Comparison of ENCODE assay signal across 8 cellular contexts in genomic region chr5:11182441-11183080, GRCh38.
A peak's percentile ranks its signal among the peaks of the same experiment; 100 is the strongest.
DNase-seq lines count a peak whose midpoint lies in the region; ATAC-seq, FAIRE-seq and TF ChIP-seq lines count a peak whose summit lies in the region.

No MANE protein-coding gene starts in this region.

- H3K27me3 ChIP-seq in H1 (replicated peaks in 1 of 4; ENCODE audit: control insufficient read depth in 3 of 4, extremely low read depth in 1 of 4, insufficient read depth in 3 of 4, low read length in 3 of 4) = no peaks in the 10 kb centered on the region
- no peaks in the 10 kb centered on the region for H3K27me3 ChIP-seq in parathyroid adenoma (ENCODE audit: control insufficient read depth, insufficient read depth, low read length)

- no peak overlapping the region for H4K8ac ChIP-seq in H1 (ENCODE audit: extremely low read depth, insufficient read depth, low read length)

- H4K5ac ChIP-seq in H1 (ENCODE audit: insufficient read length, low read depth, low read length) = no peak overlapping the region

- H3K9me3 ChIP-seq in H1 (ENCODE audit: insufficient read depth in 2 of 2, low read depth in 1 of 2, low read length in 1 of 2) (no peaks in the 10 kb centered on the region), parathyroid adenoma (ENCODE audit: control insufficient read depth, low read length) (no peaks in the 10 kb centered on the region)

- no peak overlapping the region for H3K14ac ChIP-seq in H1 (ENCODE audit: insufficient read length)

- peak; percentile 59 for DNase-seq in EH (ENCODE audit: low read depth)
- DNase-seq in NCI-H748 (lab: John Stamatoyannopoulos, UW; ENCODE audit: unreplicated experiment) = peak; percentile 75
- no peak for DNase-seq in H1 (ENCODE audit: low read depth in 1 of 2, low spot score in 2 of 2)
- DNase-seq in activated CD4-positive, alpha-beta T cell treated with anti-CD3 and anti-CD28 coated beads for 48 hours = no peak
- no peak for DNase-seq in T-helper 9 cell
- DNase-seq in GM12891 (ENCODE audit: insufficient read length, low spot score) = no peak

- no peak overlapping the region; the same call in 1 of the 2 replicates for H2BK12ac ChIP-seq in H1 (ENCODE audit: low read depth, low read length)

- H2AK5ac ChIP-seq in H1 (ENCODE audit: low read depth, low read length) = no peak overlapping the region; the same call in 1 of the 2 replicates

- H2AFZ ChIP-seq in H1 (ENCODE audit: low read length) = no peak overlapping the region
- H2AFZ ChIP-seq in parathyroid adenoma = no peak overlapping the region

- H3K4ac ChIP-seq in H1 (replicated peaks; ENCODE audit: insufficient read length, low read depth, low read length) = no peak overlapping the region

- peak; percentile 72 to 76 for TF ChIP-seq RAD21 in H1 (IDR thresholded peaks at IDR 0.05 in 1 of 2, conservative IDR thresholded peaks at IDR 0.05 in 1 of 2; ENCODE audit: low read depth in 2 of 2, low read length in 2 of 2)

- H2BK5ac ChIP-seq in H1 (ENCODE audit: low read depth, low read length) = no peak overlapping the region

- H3K18ac ChIP-seq in H1 (ENCODE audit: extremely low read depth, low read length) = no peak overlapping the region

- no peak overlapping the region for H3K4me3 ChIP-seq in H1 (ENCODE audit: extremely low read depth in 1 of 4, insufficient read depth in 2 of 4, low read depth in 3 of 4, low read length in 4 of 4)
- no peak overlapping the region for H3K4me3 ChIP-seq in parathyroid adenoma (ENCODE audit: low read depth, low read length)

- TF ChIP-seq CTCF in H1 (IDR thresholded peaks at IDR 0.05; ENCODE audit: control extremely low read depth in 1 of 3, insufficient read depth in 1 of 3, low read depth in 1 of 3, low read length in 3 of 3) (peak in 2 of 3 experiments; percentile 63 to 72; a peak in 3 of 4 replicates), parathyroid adenoma (IDR thresholded peaks at IDR 0.05) (peak; percentile 37)

- TF ChIP-seq POLR2A in H1 (IDR thresholded peaks at IDR 0.05; ENCODE audit: control extremely low read depth in 1 of 2, low read depth in 2 of 2, low read length in 2 of 2) = no peak
- no peak for TF ChIP-seq POLR2A in GM12891 (IDR thresholded peaks at IDR 0.05; ENCODE audit: low read depth, low read length)

- H3K79me2 ChIP-seq in H1 (ENCODE audit: control insufficient read depth in 1 of 2, insufficient read depth in 2 of 2, low read length in 2 of 2) (no peaks in the 10 kb centered on the region), parathyroid adenoma (no peaks in the 10 kb centered on the region)

- no peak overlapping the region for H3K56ac ChIP-seq in H1 (replicated peaks; ENCODE audit: insufficient read length, low read depth, low read length)

- H3K23me2 ChIP-seq in H1 (ENCODE audit: low read depth, low read length) = peaks cover 8% of the 10 kb centered on the region; the same call in 1 of the 2 replicates

- 0 out of 3 replicates have a peak, but pooled peaks of 1 of the 2 experiments have one; percentile 15 for TF ChIP-seq EP300 in H1 (IDR thresholded peaks at IDR 0.05; ENCODE audit: borderline replicate concordance in 1 of 2, low read depth in 2 of 2, low read length in 2 of 2)

- no peak overlapping the region for H2BK120ac ChIP-seq in H1 (replicated peaks; ENCODE audit: low read depth, low read length)

- CTCF ChIA-PET in H1 (lab: Charles Lee; ENCODE audit: partially characterized antibody) = interaction anchor here (0.7 to 1.7 kb wide), 13 partner anchors 9 to 485 kb away, joined by 3 to 8 read pairs (median 3); no protein-coding TSS in a partner anchor

- ATAC-seq in HG02610 (IDR thresholded peaks at IDR 0.05; ENCODE audit: unreplicated experiment) = peak; percentile 66

- no peak overlapping the region for H3K4me2 ChIP-seq in H1 (ENCODE audit: insufficient read depth in 1 of 2, low read depth in 2 of 2, low read length in 2 of 2)
- H3K4me2 ChIP-seq in parathyroid adenoma (ENCODE audit: low read length) = no peak overlapping the region

- no peak overlapping the region for H4K91ac ChIP-seq in H1 (replicated peaks; ENCODE audit: insufficient read length, low read length)

- POLR2A ChIA-PET in H1 (lab: Charles Lee; ENCODE audit: partially characterized antibody) = interaction anchor here (0.7 kb wide), 1 partner anchor 140 kb away, joined by 3 read pairs; no protein-coding TSS in a partner anchor

- WGBS in H1 (ENCODE audit: extremely low coverage in 1 of 2, insufficient coverage in 1 of 2, insufficient read length in 1 of 2, insufficient replicate concordance in 2 of 2, low coverage in 1 of 2, low lambda C conversion rate in 2 of 2, missing lambda C conversion rate in 1 of 2), 2 experiments = 84% methylated on average over 3 of the region's 3 CpGs; no CpG with 5 or more reads in 1 of the 2 experiments

- no peak overlapping the region for H2BK15ac ChIP-seq in H1 (ENCODE audit: low read length)

- H3K27ac ChIP-seq in H1 (ENCODE audit: low read depth, low read length) (peak overlapping the region; percentile 12; the same call in 1 of the 2 replicates), parathyroid adenoma (no peak overlapping the region)

- no peak for FAIRE-seq in H1 (lab: Jason Lieb, UNC)
- FAIRE-seq in GM12891 (lab: Jason Lieb, UNC) = no peak

- H3K23ac ChIP-seq in H1 (ENCODE audit: insufficient read length) = no peak overlapping the region

- no peak overlapping the region for H3K9ac ChIP-seq in H1 (replicated peaks in 1 of 4; ENCODE audit: extremely low read depth in 1 of 4, low read depth in 3 of 4, low read length in 3 of 4)
- H3K9ac ChIP-seq in parathyroid adenoma = no peak overlapping the region

- H4K20me1 ChIP-seq in H1 (replicated peaks in 1 of 2; ENCODE audit: control insufficient read depth in 1 of 2, insufficient read depth in 2 of 2, low read length in 2 of 2) = peaks cover 0 to 6% of the 10 kb centered on the region in 2 experiments

- H3K4me1 ChIP-seq in H1 (replicated peaks in 1 of 4; ENCODE audit: control insufficient read depth in 3 of 4, insufficient read depth in 4 of 4, low read length in 3 of 4) (no peaks in the 10 kb centered on the region), parathyroid adenoma (no peaks in the 10 kb centered on the region)

- H3K36me3 ChIP-seq in H1 (ENCODE audit: control insufficient read depth in 2 of 4, insufficient read depth in 4 of 4, low read length in 3 of 4) (no peaks in the 10 kb centered on the region), parathyroid adenoma (ENCODE audit: control insufficient read depth, insufficient read depth, low read length) (no peaks in the 10 kb centered on the region)

- no peak overlapping the region for H2BK20ac ChIP-seq in H1 (ENCODE audit: low read length)

- no peaks in the 10 kb centered on the region for H3K79me1 ChIP-seq in H1 (ENCODE audit: low read depth, low read length)

TF ChIP-seq in H1, 55 proteins besides CTCF, POLR2A, EP300 and RAD21:
- TF ChIP-seq GTF2F1 (IDR thresholded peaks at IDR 0.05; ENCODE audit: borderline replicate concordance, low read depth, low read length) (no peak), CEBPB (IDR thresholded peaks at IDR 0.05; ENCODE audit: low read depth, low read length) (peak; percentile 56), E2F6 (IDR thresholded peaks at IDR 0.05) (0 out of 2 replicates have a peak, but pooled peaks have one; percentile 39)

TF ChIP-seq in GM12891, 5 proteins besides CTCF, POLR2A, EP300 and RAD21:
- TF ChIP-seq PAX5 (IDR thresholded peaks at IDR 0.05; ENCODE audit: insufficient read depth, low read length, severe bottlenecking) = no peak
- no peak for TF ChIP-seq POU2F2 (IDR thresholded peaks at IDR 0.05; ENCODE audit: low read depth, low read length)
- no peak for TF ChIP-seq POLR2AphosphoS5 (IDR thresholded peaks at IDR 0.05; ENCODE audit: low read depth, low read length)

Comparison
In these comparisons a context has a peak if more than half of its experiments do, and no peak if none do; other contexts are left out.
1. DNase-seq: peak in EH (single experiment) and NCI-H748 (single experiment); none in H1 (0 of 2), activated CD4-positive, alpha-beta T cell treated with anti-CD3 and anti-CD28 coated beads for 48 hours (single experiment), T-helper 9 cell (single experiment) and GM12891 (single experiment).